1 cellular context compared by ENCODE assay signal in genomic region chr2:27095745-27096651, GRCh38.
A peak's percentile ranks its signal among the peaks of the same experiment; 100 is the strongest.
TF ChIP-seq lines count a peak whose summit lies in the region.

No MANE protein-coding gene starts in this region.

TF ChIP-seq in K562, 482 proteins besides CTCF, POLR2A, EP300 and RAD21 (continued from another document and continues in another):
- no peak for TF ChIP-seq CTCFL (IDR thresholded peaks at IDR 0.05; ENCODE audit: borderline replicate concordance, insufficient read depth, low read depth, low read length, poor library complexity, severe bottlenecking)
- TF ChIP-seq ZSCAN32 (CRISPR knock-in tag; IDR thresholded peaks at IDR 0.05): no peak
- no peak for TF ChIP-seq SRSF1 (IDR thresholded peaks at IDR 0.05; ENCODE audit: low read depth, low read length)
- no peak for TF ChIP-seq TRIM25 (IDR thresholded peaks at IDR 0.05; ENCODE audit: borderline replicate concordance)
- TF ChIP-seq CEBPB (tag; IDR thresholded peaks at IDR 0.05): peak; percentile 85
- no peak for TF ChIP-seq MAFF (IDR thresholded peaks at IDR 0.05; ENCODE audit: low read length)
- no peak for TF ChIP-seq TEAD4 (IDR thresholded peaks at IDR 0.05; ENCODE audit: low read length)
- TF ChIP-seq TEAD4 (CRISPR knock-in tag; IDR thresholded peaks at IDR 0.05; ENCODE audit: borderline replicate concordance): no peak
- no peak for TF ChIP-seq HLTF (IDR thresholded peaks at IDR 0.05)
- TF ChIP-seq HBP1 (CRISPR knock-in tag; IDR thresholded peaks at IDR 0.05): no peak
- TF ChIP-seq CUX1 (CRISPR knock-in tag; IDR thresholded peaks at IDR 0.05): no peak
- no peak for TF ChIP-seq KAT2B (IDR thresholded peaks at IDR 0.05; ENCODE audit: low read depth, low read length)
- no peak for TF ChIP-seq SIN3B (IDR thresholded peaks at IDR 0.05; ENCODE audit: low read depth)
- no peak for TF ChIP-seq TEAD2 (tag; IDR thresholded peaks at IDR 0.05)
- TF ChIP-seq ZBTB9 (CRISPR knock-in tag; IDR thresholded peaks at IDR 0.05): no peak; the same call in 1 of the 2 replicates
- no peak for TF ChIP-seq E2F4 (CRISPR knock-in tag; IDR thresholded peaks at IDR 0.05; ENCODE audit: low read depth)
- TF ChIP-seq ZBTB1 (CRISPR knock-in tag; IDR thresholded peaks at IDR 0.05; ENCODE audit: borderline replicate concordance, low read depth): no peak
- no peak for TF ChIP-seq RUNX1 (IDR thresholded peaks at IDR 0.05; ENCODE audit: low read depth)
- TF ChIP-seq LARP7 (IDR thresholded peaks at IDR 0.05): no peak
- TF ChIP-seq ZNF830 (CRISPR knock-in tag; IDR thresholded peaks at IDR 0.05): no peak
- TF ChIP-seq EWSR1 (IDR thresholded peaks at IDR 0.05; ENCODE audit: borderline replicate concordance, low read depth, partially characterized antibody): no peak
- TF ChIP-seq E2F1 (CRISPR knock-in tag; IDR thresholded peaks at IDR 0.05): no peak
- TF ChIP-seq TBL1XR1 (IDR thresholded peaks at IDR 0.05; ENCODE audit: low read length in 2 of 2): no peak
- TF ChIP-seq SPI1 (IDR thresholded peaks at IDR 0.05; ENCODE audit: borderline replicate concordance, low read depth, low read length): no peak
- TF ChIP-seq CBX5 (IDR thresholded peaks at IDR 0.05; ENCODE audit: borderline replicate concordance, low read depth): no peak
- no peak for TF ChIP-seq ZNF347 (CRISPR knock-in tag; IDR thresholded peaks at IDR 0.05; ENCODE audit: low read depth)
- TF ChIP-seq ZSCAN29 (IDR thresholded peaks at IDR 0.05): no peak
- no peak for TF ChIP-seq POLR3G (IDR thresholded peaks at IDR 0.05; ENCODE audit: extremely low read depth, insufficient read length, insufficient replicate concordance)
- no peak for TF ChIP-seq ZNF408 (CRISPR knock-in tag; IDR thresholded peaks at IDR 0.05; ENCODE audit: low read depth)
- TF ChIP-seq ZNF551 (CRISPR knock-in tag; IDR thresholded peaks at IDR 0.05): no peak
- no peak for TF ChIP-seq ZNF75A (CRISPR knock-in tag; IDR thresholded peaks at IDR 0.05)
- TF ChIP-seq MECOM (CRISPR knock-in tag; IDR thresholded peaks at IDR 0.05): 0 out of 2 replicates have a peak, but pooled peaks have one; percentile 42
- no peak for TF ChIP-seq GTF2A2 (tag; IDR thresholded peaks at IDR 0.05)
- peak; percentile 59; the same call in 1 of the 2 replicates for TF ChIP-seq CEBPG (CRISPR knock-in tag; IDR thresholded peaks at IDR 0.05)
- TF ChIP-seq CEBPG (tag; conservative IDR thresholded peaks at IDR 0.05 in 1 of 2, IDR thresholded peaks at IDR 0.05 in 1 of 2): peak in 1 of 2 experiments; percentile 13; a peak in 1 of 4 replicates
- TF ChIP-seq TAF9B (IDR thresholded peaks at IDR 0.05; ENCODE audit: partially characterized antibody): no peak
- no peak for TF ChIP-seq ARHGAP35 (IDR thresholded peaks at IDR 0.05; ENCODE audit: partially characterized antibody)
- no peak for TF ChIP-seq GATAD2A (IDR thresholded peaks at IDR 0.05)
- no peak for TF ChIP-seq SNAPC5 (CRISPR knock-in tag; IDR thresholded peaks at IDR 0.05)
- TF ChIP-seq KLF16 (IDR thresholded peaks at IDR 0.05): no peak
- no peak for TF ChIP-seq NKRF (IDR thresholded peaks at IDR 0.05; ENCODE audit: borderline replicate concordance)
- TF ChIP-seq ZNF316 (IDR thresholded peaks at IDR 0.05): no peak
- TF ChIP-seq JUND (IDR thresholded peaks at IDR 0.05; ENCODE audit: borderline replicate concordance, low read depth, low read length): 0 out of 2 replicates have a peak, but pooled peaks have one; percentile 22
- TF ChIP-seq JUND (tag; IDR thresholded peaks at IDR 0.05; ENCODE audit: borderline replicate concordance, low read depth, low read length): no peak
- no peak for TF ChIP-seq ZBTB49 (CRISPR knock-in tag; IDR thresholded peaks at IDR 0.05; ENCODE audit: borderline replicate concordance)
- no peak for TF ChIP-seq HDAC3 (IDR thresholded peaks at IDR 0.05; ENCODE audit: borderline replicate concordance, partially characterized antibody)
- TF ChIP-seq NCOA4 (IDR thresholded peaks at IDR 0.05; ENCODE audit: partially characterized antibody): no peak
- no peak for TF ChIP-seq MCM2 (IDR thresholded peaks at IDR 0.05; ENCODE audit: low read depth)
